4 cellular contexts compared by ENCODE assay signal in genomic region chr17:4699401-4700056, GRCh38. TPM values are rescaled to one million over a fixed set of nuclear protein-coding genes. Genes with fewer than 3 reads are reported as not detected.
"Had no signal": no experiment of that assay in that cellular context is flagged by ENCODE, and none has a peak within 500 bp of the region (broad histone marks: within the 10 kb centered on the region; RNA-seq: fewer than 3 reads in every experiment).

No MANE protein-coding gene starts in this region.

RNA-seq across cellular contexts. Expression of gene ZMYND15, which starts 40.1 kb away (rescaled TPM):
- total RNA-seq: gastrocnemius medialis, smooth muscle cell, temporal lobe, vagina had no signal
- polyA plus RNA-seq: smooth muscle cell had no signal
